In genomic region chr21:44454058-44454457, GRCh38 we compare ENCODE assay signal across 17 cellular contexts. TPM values are rescaled to one million over a fixed set of nuclear protein-coding genes. Genes with fewer than 3 reads are reported as not detected.
DNase-seq lines count a peak whose midpoint lies in the region; ATAC-seq and TF ChIP-seq lines count a peak whose summit lies in the region.
"Had no signal": no experiment of that assay in that cellular context is flagged by ENCODE, and none has a peak within 500 bp of the region (broad histone marks: within the 10 kb centered on the region; RNA-seq: fewer than 3 reads in every experiment).

No MANE protein-coding gene starts in this region.

- no peaks in the 10 kb centered on the region for H3K36me3 ChIP-seq in naive thymus-derived CD4-positive, alpha-beta T cell (ENCODE audit: control insufficient read depth in 2 of 3, insufficient read depth in 3 of 3, low read length in 3 of 3)
- H3K36me3 ChIP-seq in mucosa of descending colon (ENCODE audit: low read depth) = no peaks in the 10 kb centered on the region
- H3K36me3 ChIP-seq: BE2C had no signal

- DNase-seq in T-helper 1 cell (no peak), Ammon's horn (ENCODE audit: low spot score) (no peak), mucosa of descending colon (no peak), GM20000 (ENCODE audit: low spot score) (no peak)
- DNase-seq in CD4-positive, alpha-beta T cell = no peak
- no peak for DNase-seq in activated T-helper 2 cell treated with anti-CD3 and anti-CD28 coated beads, Interferon-gamma antibody, Interleukin-2, Interleukin-4, amounts not matched to agents 10 μg/mL and 5 μg/mL and 100 μg/mL, durations not matched to agents 14 hours and 24 hours and 36 hours (ENCODE audit: low spot score)
- DNase-seq in naive thymus-derived CD4-positive, alpha-beta T cell = no peak
- DNase-seq: BE2C, GDM1, HFFc6, left ventricle myocardium superior, NCI-H2081, NCI-H524 had no signal

- POLR2A ChIA-PET in CD4-positive, alpha-beta T cell (lab: Charles Lee) = interaction anchor here (1.0 kb wide), 1 partner anchor 115 kb away, joined by 3 read pairs; the partner anchor contains the start of gene CFAP410
- POLR2A ChIA-PET in naive thymus-derived CD4-positive, alpha-beta T cell (lab: Charles Lee) = no interaction called here

- intact Hi-C loops in CD4-positive, alpha-beta T cell (cut with DNase I, micrococcal nuclease) = loop anchor here in 1 of 2 experiments (1.0 to 10.0 kb wide), 2 partner anchors 116 to 1141 kb away; no protein-coding TSS in a partner anchor
- intact Hi-C loops in activated T-helper 2 cell treated with anti-CD3 and anti-CD28 coated beads, Interferon-gamma antibody, Interleukin-2, Interleukin-4, amounts not matched to agents 10 μg/mL and 5 μg/mL and 100 μg/mL, durations not matched to agents 14 hours and 24 hours and 36 hours (cut with micrococcal nuclease) = no loop called here
- intact Hi-C loops in naive thymus-derived CD4-positive, alpha-beta T cell (cut with micrococcal nuclease) = no loop called here
- intact Hi-C loops in mucosa of descending colon (cut with DNase I, micrococcal nuclease) = no loop called here

- H3K4me3 ChIP-seq in naive thymus-derived CD4-positive, alpha-beta T cell (ENCODE audit: low read length) = no peak overlapping the region
- no peak overlapping the region for H3K4me3 ChIP-seq in mucosa of descending colon

- peaks cover 34% of the 10 kb centered on the region for H3K27me3 Mint-ChIP-seq in T-helper 1 cell treated with Interleukin-12 subunit alpha and Interleukin-12 subunit beta and Interleukin-4 antibody, amounts not matched to agents 30 μg/mL and 1 μg/mL, for 36 hours (ENCODE audit: low read depth)
- H3K27me3 Mint-ChIP-seq in CD4-positive, alpha-beta T cell = peaks cover 9% of the 10 kb centered on the region
- peaks cover 14% of the 10 kb centered on the region for H3K27me3 Mint-ChIP-seq in activated T-helper 2 cell treated with anti-CD3 and anti-CD28 coated beads, Interferon-gamma antibody, Interleukin-2, Interleukin-4, amounts not matched to agents 10 μg/mL and 5 μg/mL and 100 μg/mL, durations not matched to agents 14 hours and 24 hours and 36 hours (ENCODE audit: low read depth)
- H3K27me3 Mint-ChIP-seq in naive thymus-derived CD4-positive, alpha-beta T cell = peaks cover 4 to 36% (median 15%) of the 10 kb centered on the region in 5 donors

- ATAC-seq in CD4-positive, alpha-beta T cell (ENCODE audit: poor library complexity) = no peak
- ATAC-seq in naive thymus-derived CD4-positive, alpha-beta T cell = no peak
- ATAC-seq in mucosa of descending colon = no peak

- CTCF ChIA-PET in CD4-positive, alpha-beta T cell (lab: Charles Lee) = no interaction called here
- CTCF ChIA-PET in naive thymus-derived CD4-positive, alpha-beta T cell (lab: Charles Lee) = no interaction called here

- no peak for TF ChIP-seq CTCF in CD4-positive, alpha-beta T cell (IDR thresholded peaks at IDR 0.05)
- TF ChIP-seq CTCF in mucosa of descending colon (IDR thresholded peaks at IDR 0.05) (no peak), GM20000 (IDR thresholded peaks at IDR 0.05; ENCODE audit: extremely low read depth, missing control alignments) (no peak)

- H3K9me3 Mint-ChIP-seq in T-helper 1 cell treated with Interleukin-12 subunit alpha and Interleukin-12 subunit beta and Interleukin-4 antibody, amounts not matched to agents 30 μg/mL and 1 μg/mL, for 36 hours = peaks cover 19% of the 10 kb centered on the region
- H3K9me3 Mint-ChIP-seq in CD4-positive, alpha-beta T cell = peaks cover 5% of the 10 kb centered on the region
- peaks cover 30% of the 10 kb centered on the region for H3K9me3 Mint-ChIP-seq in activated T-helper 2 cell treated with anti-CD3 and anti-CD28 coated beads, Interferon-gamma antibody, Interleukin-2, Interleukin-4, amounts not matched to agents 10 μg/mL and 5 μg/mL and 100 μg/mL, durations not matched to agents 14 hours and 24 hours and 36 hours
- H3K9me3 Mint-ChIP-seq in naive thymus-derived CD4-positive, alpha-beta T cell = peaks cover 0 to 14% (median 5%) of the 10 kb centered on the region in 11 donors

- no peak overlapping the region for H3K27ac ChIP-seq in CD4-positive, alpha-beta T cell (ENCODE audit: low read depth, low read length)
- no peak overlapping the region for H3K27ac ChIP-seq in naive thymus-derived CD4-positive, alpha-beta T cell (ENCODE audit: low read depth, low read length)
- H3K27ac ChIP-seq: 22Rv1, KMS-11, RWPE1 had no signal

- no peaks in the 10 kb centered on the region for H3K9me3 ChIP-seq in CD4-positive, alpha-beta T cell (ENCODE audit: control insufficient read depth, low read length)
- H3K9me3 ChIP-seq in naive thymus-derived CD4-positive, alpha-beta T cell (ENCODE audit: control insufficient read depth in 2 of 3, low read length in 3 of 3) = no peaks in the 10 kb centered on the region
- H3K9me3 ChIP-seq in mucosa of descending colon = no peaks in the 10 kb centered on the region

- H3K36me3 Mint-ChIP-seq in T-helper 1 cell treated with Interleukin-12 subunit alpha and Interleukin-12 subunit beta and Interleukin-4 antibody, amounts not matched to agents 30 μg/mL and 1 μg/mL, for 36 hours (ENCODE audit: low read depth) = no peaks in the 10 kb centered on the region
- no peaks in the 10 kb centered on the region for H3K36me3 Mint-ChIP-seq in CD4-positive, alpha-beta T cell (ENCODE audit: low read depth)
- no peaks in the 10 kb centered on the region for H3K36me3 Mint-ChIP-seq in activated T-helper 2 cell treated with anti-CD3 and anti-CD28 coated beads, Interferon-gamma antibody, Interleukin-2, Interleukin-4, amounts not matched to agents 10 μg/mL and 5 μg/mL and 100 μg/mL, durations not matched to agents 14 hours and 24 hours and 36 hours (ENCODE audit: low read depth)
- H3K36me3 Mint-ChIP-seq in naive thymus-derived CD4-positive, alpha-beta T cell = peaks cover 0 to 3% (median 0%) of the 10 kb centered on the region in 5 donors

- peaks cover 0 to 6% of the 10 kb centered on the region in 2 donors for H3K4me1 ChIP-seq in naive thymus-derived CD4-positive, alpha-beta T cell (ENCODE audit: control insufficient read depth in 2 of 2, insufficient read depth in 2 of 2, low read length in 2 of 2)
- peaks cover 6% of the 10 kb centered on the region for H3K4me1 ChIP-seq in mucosa of descending colon (ENCODE audit: low read depth)
- H3K4me1 ChIP-seq: BE2C had no signal

- H3K4me3 Mint-ChIP-seq in T-helper 1 cell treated with Interleukin-12 subunit alpha and Interleukin-12 subunit beta and Interleukin-4 antibody, amounts not matched to agents 30 μg/mL and 1 μg/mL, for 36 hours = peak overlapping the region; percentile 63
- H3K4me3 Mint-ChIP-seq in CD4-positive, alpha-beta T cell = peak overlapping the region; percentile 84
- H3K4me3 Mint-ChIP-seq in activated T-helper 2 cell treated with anti-CD3 and anti-CD28 coated beads, Interferon-gamma antibody, Interleukin-2, Interleukin-4, amounts not matched to agents 10 μg/mL and 5 μg/mL and 100 μg/mL, durations not matched to agents 14 hours and 24 hours and 36 hours (ENCODE audit: low read depth) = peak overlapping the region; percentile 61
- H3K4me3 Mint-ChIP-seq in naive thymus-derived CD4-positive, alpha-beta T cell = peak overlapping the region; percentile 47 to 82 (median 66)
- H3K4me3 Mint-ChIP-seq: HFFc6 had no signal

- no peaks in the 10 kb centered on the region for H3K27me3 ChIP-seq in CD4-positive, alpha-beta T cell (ENCODE audit: control insufficient read depth, insufficient read depth, low read length)
- H3K27me3 ChIP-seq in naive thymus-derived CD4-positive, alpha-beta T cell (ENCODE audit: control insufficient read depth in 2 of 2, insufficient read depth in 2 of 2, low read length in 2 of 2) = no peaks in the 10 kb centered on the region

- peaks cover 2% of the 10 kb centered on the region for H3K4me1 Mint-ChIP-seq in T-helper 1 cell treated with Interleukin-12 subunit alpha and Interleukin-12 subunit beta and Interleukin-4 antibody, amounts not matched to agents 30 μg/mL and 1 μg/mL, for 36 hours (ENCODE audit: low read depth)
- peaks cover 11% of the 10 kb centered on the region for H3K4me1 Mint-ChIP-seq in CD4-positive, alpha-beta T cell (ENCODE audit: low read depth)
- peaks cover 3% of the 10 kb centered on the region for H3K4me1 Mint-ChIP-seq in activated T-helper 2 cell treated with anti-CD3 and anti-CD28 coated beads, Interferon-gamma antibody, Interleukin-2, Interleukin-4, amounts not matched to agents 10 μg/mL and 5 μg/mL and 100 μg/mL, durations not matched to agents 14 hours and 24 hours and 36 hours (ENCODE audit: low read depth)
- H3K4me1 Mint-ChIP-seq in naive thymus-derived CD4-positive, alpha-beta T cell = peaks cover 0 to 10% (median 6%) of the 10 kb centered on the region in 7 donors

- no peak overlapping the region for H3K27ac Mint-ChIP-seq in T-helper 1 cell treated with Interleukin-12 subunit alpha and Interleukin-12 subunit beta and Interleukin-4 antibody, amounts not matched to agents 30 μg/mL and 1 μg/mL, for 36 hours
- no peak overlapping the region for H3K27ac Mint-ChIP-seq in CD4-positive, alpha-beta T cell
- no peak overlapping the region for H3K27ac Mint-ChIP-seq in activated T-helper 2 cell treated with anti-CD3 and anti-CD28 coated beads, Interferon-gamma antibody, Interleukin-2, Interleukin-4, amounts not matched to agents 10 μg/mL and 5 μg/mL and 100 μg/mL, durations not matched to agents 14 hours and 24 hours and 36 hours
- peak overlapping the region in 4 of 9 donors; percentile 1 to 55 (median 46) for H3K27ac Mint-ChIP-seq in naive thymus-derived CD4-positive, alpha-beta T cell
- H3K27ac Mint-ChIP-seq: HFFc6 had no signal

RNA-seq across cellular contexts. Expression of gene LRRC3, which starts 1.3 kb away (rescaled TPM):
- total RNA-seq in CD4-positive, alpha-beta T cell = under 1 TPM; 0.55 to 0.61 TPM
- 2.2 and 2.3 TPM in 2 replicates for total RNA-seq in activated T-helper 2 cell treated with anti-CD3 and anti-CD28 coated beads, Interferon-gamma antibody, Interleukin-2, Interleukin-4, amounts not matched to agents 10 μg/mL and 5 μg/mL and 100 μg/mL, durations not matched to agents 14 hours and 24 hours and 36 hours
- total RNA-seq in naive thymus-derived CD4-positive, alpha-beta T cell = 1 to 10 TPM in 3 of 5 experiments, under 1 TPM in 2; 0.79 to 3.3 (median 1.0) TPM
- under 1 TPM; 0.06 to 0.66 TPM for polyA plus RNA-seq in naive thymus-derived CD4-positive, alpha-beta T cell
- 10 to 100 TPM in 1 of 3 donors, 1 to 10 TPM in 2; 2.1 to 17.9 (median 2.7) TPM for total RNA-seq in mucosa of descending colon
- total RNA-seq: HFFc6 had no signal
